38 cellular contexts compared by ENCODE assay signal in the genomic region with DNA sequence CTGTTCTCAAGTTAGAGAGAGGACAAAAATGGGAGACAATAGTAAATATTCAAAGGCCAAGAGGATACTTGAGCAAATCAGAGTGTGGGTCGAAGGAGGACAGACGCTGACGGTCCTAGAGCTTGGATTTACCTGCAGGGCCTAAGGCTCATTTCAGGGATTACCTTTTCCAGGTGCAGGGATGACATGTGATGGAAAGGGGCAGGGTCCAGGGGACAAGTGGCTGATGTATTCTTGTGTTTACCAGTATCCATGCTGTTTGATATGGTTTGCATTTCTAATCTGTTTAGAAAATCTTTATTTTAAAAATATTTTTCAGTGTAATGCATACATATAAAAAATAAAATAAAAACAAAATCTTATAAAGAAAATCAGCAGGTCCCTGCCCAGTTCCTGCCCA. TPM values are rescaled to one million over a fixed set of nuclear protein-coding genes. Genes with fewer than 3 reads are reported as not detected.
"Had no signal": no experiment of that assay in that cellular context is flagged by ENCODE, and none has a peak within 500 bp of the region (broad histone marks: within the 10 kb centered on the region; RNA-seq: fewer than 3 reads in every experiment).

No MANE protein-coding gene starts in this region.

- H3K9me3 ChIP-seq: adrenal gland, ascending aorta, body of pancreas, breast epithelium had no signal

- ATAC-seq: activated naive CD4-positive, alpha-beta T cell treated with anti-CD3 and anti-CD28 coated beads, Interleukin-2, amount 50 U/mL, for 72 hours; activated naive CD8-positive, alpha-beta T cell treated with anti-CD3 and anti-CD28 coated beads, Interleukin-2, amount 50 U/mL, for 24 hours; activated T-cell treated with anti-CD3 and anti-CD28 coated beads, Interleukin-2, amount 50 U/mL, for 4 hours; activated T-cell treated with anti-CD3 and anti-CD28 coated beads, Interleukin-2, amount 50 U/mL, for 72 hours; activated T-helper 17 cell treated with anti-CD3 and anti-CD28 coated beads, Interleukin-2, amount 50 U/mL, for 72 hours; body of pancreas had no signal

- H3K27me3 ChIP-seq: adrenal gland, ascending aorta, body of pancreas, brain microvascular endothelial cell, breast epithelium, cardiac muscle cell had no signal

- H3K27ac ChIP-seq: adrenal gland, ascending aorta, body of pancreas, brain microvascular endothelial cell, breast epithelium, cardiac muscle cell had no signal

- H3K36me3 ChIP-seq: adrenal gland, ascending aorta, brain microvascular endothelial cell, breast epithelium, cardiac muscle cell had no signal

- DNase-seq: activated effector memory CD4-positive, alpha-beta T cell treated with anti-CD3 and anti-CD28 coated beads, Interleukin-2, amount 50 U/mL, for 16 hours; activated effector memory CD4-positive, alpha-beta T cell treated with Interleukin-2 at 50 U/mL for 16 hours; activated gamma-delta T cell; activated gamma-delta T cell treated with Interleukin-2 at 50 U/mL for 16 hours; activated naive CD4-positive, alpha-beta T cell; activated naive CD4-positive, alpha-beta T cell treated with anti-CD3 and anti-CD28 coated beads for 36 hours; activated naive CD4-positive, alpha-beta T cell treated with anti-CD3 and anti-CD28 coated beads, Interleukin-2, amount 10 ng/mL, durations not matched to agents 7 days and 5 days; activated naive CD4-positive, alpha-beta T cell treated with anti-CD3 and anti-CD28 coated beads, Interleukin-2, amount 50 U/mL, for 16 hours; activated naive CD4-positive, alpha-beta T cell treated with Interleukin-2 at 50 U/mL for 16 hours; activated naive CD8-positive, alpha-beta T cell treated with anti-CD3 and anti-CD28 coated beads for 36 hours; activated naive CD8-positive, alpha-beta T cell treated with anti-CD3 and anti-CD28 coated beads, Interleukin-2, amount 10 ng/mL, durations not matched to agents 7 days and 5 days; activated naive CD8-positive, alpha-beta T cell treated with anti-CD3 and anti-CD28 coated beads, Interleukin-2, amount 50 U/mL, for 24 hours; activated T-cell treated with anti-CD3 and anti-CD28 coated beads, Interleukin-2, amount 50 U/mL, for 1 hour; activated T-cell treated with anti-CD3 and anti-CD28 coated beads, Interleukin-2, amount 50 U/mL, for 24 hours; activated T-cell treated with anti-CD3 and anti-CD28 coated beads, Interleukin-2, amount 50 U/mL, for 4 hours; activated T-cell treated with anti-CD3 and anti-CD28 coated beads, Interleukin-2, amount 50 U/mL, for 48 hours; activated T-cell treated with anti-CD3 and anti-CD28 coated beads, Interleukin-2, amount 50 U/mL, for 72 hours; adrenal gland; amniotic stem cell; amygdala; anterior cingulate cortex; aorta; body of pancreas; brain microvascular endothelial cell; caudate nucleus; central memory CD4-positive, alpha-beta T cell; cerebellar nuclear complex had no signal

- H3K4me1 ChIP-seq: adrenal gland, ascending aorta, body of pancreas, breast epithelium had no signal

- H3K4me3 ChIP-seq: adrenal gland, ascending aorta, body of pancreas, breast epithelium, cardiac muscle cell had no signal

RNA-seq across cellular contexts. Expression of a gene that starts 5.3 kb away (rescaled TPM):
- total RNA-seq: activated naive CD4-positive, alpha-beta T cell treated with anti-CD3 and anti-CD28 coated beads for 36 hours; activated naive CD4-positive, alpha-beta T cell treated with anti-CD3 and anti-CD28 coated beads, Interleukin-2, amount 50 U/mL, for 72 hours; activated naive CD8-positive, alpha-beta T cell treated with anti-CD3 and anti-CD28 coated beads for 36 hours; activated naive CD8-positive, alpha-beta T cell treated with anti-CD3 and anti-CD28 coated beads, Interleukin-2, amount 10 ng/mL, durations not matched to agents 7 days and 5 days; activated T-cell treated with anti-CD3 and anti-CD28 coated beads, Interleukin-2, amount 50 U/mL, for 4 hours; activated T-cell treated with anti-CD3 and anti-CD28 coated beads, Interleukin-2, amount 50 U/mL, for 72 hours; activated T-helper 1 cell treated with anti-CD3 and anti-CD28 coated beads, Interleukin-12 subunit alpha, Interleukin-12 subunit beta, Interleukin-2, Interleukin-4 antibody, amounts not matched to agents 30 ng/mL and 10 ng/mL and 1 ng/mL, durations not matched to agents 14 hours and 24 hours and 36 hours; activated T-helper 17 cell treated with anti-CD3 and anti-CD28 coated beads, Interleukin-2, amount 50 U/mL, for 72 hours; activated T-helper 2 cell treated with anti-CD3 and anti-CD28 coated beads, Interferon-gamma antibody, Interleukin-2, Interleukin-4, amounts not matched to agents 10 μg/mL and 5 μg/mL and 100 μg/mL, durations not matched to agents 14 hours and 24 hours and 36 hours; adrenal gland; aorta; ascending aorta; astrocyte; body of pancreas; breast epithelium; bronchial epithelial cell; cardiac muscle cell; cardiac septum; chondrocyte had no signal
